ENCODE assay signal across 8 cellular contexts in genomic region chr1:145962157-145963102, GRCh38. TPM values are rescaled to one million over a fixed set of nuclear protein-coding genes. Genes with fewer than 3 reads are reported as not detected.
DNase-seq lines count a peak whose midpoint lies in the region; ATAC-seq and TF ChIP-seq lines count a peak whose summit lies in the region.

No MANE protein-coding gene starts in this region.

- H3K4me1 Mint-ChIP-seq in H9: peaks cover 32 to 44% of the 10 kb centered on the region in 2 experiments
- H3K4me1 Mint-ChIP-seq in activated B cell treated with CpG ODN at 0.5 μM for 24 hours: peaks cover 61% of the 10 kb centered on the region
- peaks cover 56 to 57% of the 10 kb centered on the region in 2 donors for H3K4me1 Mint-ChIP-seq in effector memory CD8-positive, alpha-beta T cell (ENCODE audit: low read depth in 2 of 2)

- H3K79me2 ChIP-seq in H9 (ENCODE audit: insufficient read depth, low read length): no peaks in the 10 kb centered on the region

- H3K79me1 ChIP-seq in H9 (ENCODE audit: insufficient read depth, low read depth, low read length, poor library complexity, severe bottlenecking): no peaks in the 10 kb centered on the region

- no peak overlapping the region for H2BK120ac ChIP-seq in H9 (ENCODE audit: low read depth, low read length, poor library complexity, severe bottlenecking)

- H3K9me3 Mint-ChIP-seq in H9 (peaks cover under 1 to 1% of the 10 kb centered on the region in 2 experiments; a peak in 2 of 5 replicates), activated B cell treated with CpG ODN at 0.5 μM for 24 hours (no peaks in the 10 kb centered on the region)
- no peaks in the 10 kb centered on the region for H3K9me3 Mint-ChIP-seq in effector memory CD8-positive, alpha-beta T cell

- H2BK15ac ChIP-seq in H9 (ENCODE audit: low read depth, low read length): no peak overlapping the region

- H3K27ac Mint-ChIP-seq in H9 (no peak overlapping the region), activated B cell treated with CpG ODN at 0.5 μM for 24 hours (peak overlapping the region; percentile 96)
- peak overlapping the region; percentile 92 to 93 for H3K27ac Mint-ChIP-seq in effector memory CD8-positive, alpha-beta T cell

- H2BK20ac ChIP-seq in H9 (ENCODE audit: low read depth, low read length, poor library complexity, severe bottlenecking): no peak overlapping the region

- H3K4me3 Mint-ChIP-seq in H9 (peak overlapping the region; percentile 87 to 95), activated B cell treated with CpG ODN at 0.5 μM for 24 hours (peak overlapping the region; percentile 97)
- peak overlapping the region; percentile 96 to 99 for H3K4me3 Mint-ChIP-seq in effector memory CD8-positive, alpha-beta T cell

- peak overlapping the region; percentile 11 for H3K9ac ChIP-seq in H9 (ENCODE audit: extremely low read depth, insufficient read length, low read length)
- H3K9ac ChIP-seq in muscle layer of colon (ENCODE audit: low read length): peak overlapping the region; percentile 37

- H3T11ph ChIP-seq in H9 (ENCODE audit: low read length): no peak overlapping the region

- no peak overlapping the region for H2AFZ ChIP-seq in H9 (ENCODE audit: low read length)

- H3K4me3 ChIP-seq in muscle layer of colon (ENCODE audit: low read depth in 1 of 2, low read length in 2 of 2) (peak overlapping the region; percentile 63 to 94), thyroid gland (replicated peaks in 1 of 3) (peak overlapping the region in 2 of 3 donors; percentile 61 to 73)

- H3K27me3 ChIP-seq in H9 (ENCODE audit: insufficient read depth, low read length): peaks cover 37% of the 10 kb centered on the region
- no peaks in the 10 kb centered on the region for H3K27me3 ChIP-seq in muscle layer of colon (ENCODE audit: control insufficient read depth in 1 of 2, insufficient read depth in 2 of 2, low read length in 2 of 2)
- no peaks in the 10 kb centered on the region for H3K27me3 ChIP-seq in thyroid gland

- TF ChIP-seq POLR2A in thyroid gland (IDR thresholded peaks at IDR 0.05): no peak

- H3K4ac ChIP-seq in H9 (ENCODE audit: low read depth, low read length): no peak overlapping the region

- POLR2A ChIA-PET in activated B cell treated with CpG ODN at 0.5 μM for 24 hours (lab: Charles Lee): interaction anchor here (0.5 to 5.1 kb wide), 14 partner anchors 17 to 117 kb away, joined by 3 to 128 read pairs (median 8); partner anchors contain the start of genes NUDT17, PEX11B, PIAS3 and RBM8A

- CTCF ChIA-PET in activated B cell treated with CpG ODN at 0.5 μM for 24 hours (lab: Charles Lee): interaction anchor here (1.4 to 2.4 kb wide), 3 partner anchors 35 to 70 kb away, joined by 4 to 10 read pairs (median 5); partner anchors contain the start of gene RBM8A

- no peak overlapping the region for H3K23ac ChIP-seq in H9 (ENCODE audit: insufficient read length, low read depth, low read length)

- ATAC-seq in activated B cell treated with CpG ODN at 0.5 μM for 24 hours (ENCODE audit: low read depth) (no peak), HG03025 (IDR thresholded peaks at IDR 0.05; ENCODE audit: low FRiP score, unreplicated experiment) (no peak)
- ATAC-seq in effector memory CD8-positive, alpha-beta T cell (replicated peaks): no peak

- H3K27me3 Mint-ChIP-seq in H9 (ENCODE audit: low read depth) (peaks cover 62% of the 10 kb centered on the region), activated B cell treated with CpG ODN at 0.5 μM for 24 hours (no peaks in the 10 kb centered on the region)
- no peaks in the 10 kb centered on the region for H3K27me3 Mint-ChIP-seq in effector memory CD8-positive, alpha-beta T cell

- H2AK5ac ChIP-seq in H9 (ENCODE audit: insufficient read length, low read length): no peak overlapping the region

- peaks cover 28% of the 10 kb centered on the region for H3K23me2 ChIP-seq in H9 (ENCODE audit: insufficient read length, low read depth, low read length, poor library complexity, severe bottlenecking)

- peak overlapping the region; percentile 94 for H3K27ac ChIP-seq in 22Rv1
- H3K27ac ChIP-seq in H9 (ENCODE audit: insufficient read length, low read depth, low read length): no peak overlapping the region
- H3K27ac ChIP-seq in muscle layer of colon (ENCODE audit: low read depth, low read length): peak overlapping the region; percentile 96
- peak overlapping the region; percentile 63 to 75 (median 73) for H3K27ac ChIP-seq in thyroid gland

- intact Hi-C loops in activated B cell treated with CpG ODN at 0.5 μM for 24 hours (cut with micrococcal nuclease): loop anchor here (1.0 to 5.0 kb wide), 2 partner anchors 35 to 103 kb away; partner anchors contain the start of genes PIAS3 and TXNIP
- intact Hi-C loops in thyroid gland (cut with DNase I): loop anchor here (10.0 kb wide), 1 partner anchor 52 kb away; no protein-coding TSS in a partner anchor

- H3K4me2 ChIP-seq in H9 (ENCODE audit: insufficient read depth, insufficient read length, low read length): peak overlapping the region; percentile 75

- no CpG with 5 or more reads among the region's 36 CpGs for WGBS in H9 (ENCODE audit: extremely low coverage, insufficient read length, low lambda C conversion rate)
- 13 to 15% methylated on average over 20 of the region's 36 CpGs for WGBS in thyroid gland, 2 donors

- no peak overlapping the region for H3K18ac ChIP-seq in H9 (ENCODE audit: insufficient read length, low read depth, low read length)

- H4K8ac ChIP-seq in H9 (replicated peaks; ENCODE audit: insufficient read length, low read depth, low read length): no peak overlapping the region

- H3K36me3 Mint-ChIP-seq in H9 (ENCODE audit: insufficient read depth in 1 of 3, low read depth in 3 of 3): no peaks in the 10 kb centered on the region; a peak in 1 of 7 replicates
- peaks cover 10% of the 10 kb centered on the region for H3K36me3 Mint-ChIP-seq in activated B cell treated with CpG ODN at 0.5 μM for 24 hours (ENCODE audit: low read depth)
- peaks cover 7% of the 10 kb centered on the region for H3K36me3 Mint-ChIP-seq in effector memory CD8-positive, alpha-beta T cell (ENCODE audit: insufficient read depth)

- H4K91ac ChIP-seq in H9 (ENCODE audit: insufficient read length, low read depth, low read length): no peak overlapping the region

- DNase-seq in H9 (no peak), activated B cell treated with CpG ODN at 0.5 μM for 24 hours (peak; percentile 30), thyroid gland (peak; percentile 53 to 56), NCI-H1436 (lab: John Stamatoyannopoulos, UW) (no peak)
- DNase-seq in effector memory CD8-positive, alpha-beta T cell: no peak

- no peak overlapping the region for H2BK12ac ChIP-seq in H9 (ENCODE audit: insufficient read length, low read depth, low read length)

- no peaks in the 10 kb centered on the region for H3K36me3 ChIP-seq in muscle layer of colon (ENCODE audit: insufficient read depth, low read length)
- no peaks in the 10 kb centered on the region for H3K36me3 ChIP-seq in thyroid gland

- H3K4me1 ChIP-seq in H9 (ENCODE audit: insufficient read depth, low read length): peaks cover 2% of the 10 kb centered on the region; the same call in 1 of the 2 replicates
- peaks cover 43% of the 10 kb centered on the region for H3K4me1 ChIP-seq in muscle layer of colon (ENCODE audit: insufficient read depth, low read length)
- peaks cover 22 to 32% of the 10 kb centered on the region in 2 donors for H3K4me1 ChIP-seq in thyroid gland

- H4K20me1 ChIP-seq in H9 (ENCODE audit: control insufficient read depth, insufficient read depth, insufficient read length): no peaks in the 10 kb centered on the region

- H2BK5ac ChIP-seq in H9 (ENCODE audit: insufficient read length, low read length): no peak overlapping the region

- H4K5ac ChIP-seq in H9 (ENCODE audit: insufficient read length, low read depth, low read length): no peak overlapping the region

- H3K14ac ChIP-seq in H9 (ENCODE audit: insufficient read depth, low read length): no peak overlapping the region; the same call in 1 of the 2 replicates

- TF ChIP-seq CTCF in 22Rv1 (IDR thresholded peaks at IDR 0.05) (no peak), H9 (conservative IDR thresholded peaks at IDR 0.05) (no peak), activated B cell treated with CpG ODN at 0.5 μM for 24 hours (IDR thresholded peaks at IDR 0.05) (no peak), thyroid gland (IDR thresholded peaks at IDR 0.05) (no peak)

- H3K56ac ChIP-seq in H9 (ENCODE audit: insufficient read length, low read depth, low read length): no peak overlapping the region

- H3K9me3 ChIP-seq in H9 (ENCODE audit: control insufficient read depth, low read depth, low read length) (no peaks in the 10 kb centered on the region), muscle layer of colon (ENCODE audit: low read length) (no peaks in the 10 kb centered on the region), thyroid gland (no peaks in the 10 kb centered on the region)

RNA-seq across cellular contexts. Expression of gene ANKRD34A, which starts 1.9 kb away (rescaled TPM):
- total RNA-seq in H9 (2021) (0.20 and 0.39 TPM in 2 replicates), activated B cell treated with CpG ODN at 0.5 μM for 24 hours (1.4 and 2.4 TPM in 2 replicates), thyroid gland (1 to 10 TPM in 2 of 4 donors, under 1 TPM in 2; 0.13 to 2.0 (median 0.97) TPM)

RNA-seq across cellular contexts. Expression of gene POLR3GL, which starts 2.1 kb away (rescaled TPM):
- total RNA-seq in H9 (2021) (6.0 and 7.9 TPM in 2 replicates), activated B cell treated with CpG ODN at 0.5 μM for 24 hours (22.7 and 23.7 TPM in 2 replicates), thyroid gland (10 to 100 TPM; 12.5 to 36.4 (median 22.7) TPM)

RNA-seq across cellular contexts. Expression of gene LIX1L, which starts 4.6 kb away (rescaled TPM):
- total RNA-seq in H9 (2021) (5.9 TPM in 2 replicates), activated B cell treated with CpG ODN at 0.5 μM for 24 hours (30.1 and 31.7 TPM in 2 replicates), thyroid gland (10 to 100 TPM; 18.7 to 26.9 (median 20.3) TPM)

RNA-seq across cellular contexts. Expression of gene TXNIP, which starts 33.9 kb away (rescaled TPM):
- 20.8 and 23.2 TPM in 2 replicates for total RNA-seq in H9 (2021)
- 300 and 306 TPM in 2 replicates for total RNA-seq in activated B cell treated with CpG ODN at 0.5 μM for 24 hours
- 1,000 to 10,000 TPM in 2 of 4 donors, 100 to 1,000 TPM in 2; 739 to 2,947 (median 1,128) TPM for total RNA-seq in thyroid gland

RNA-seq across cellular contexts. Expression of gene RBM8A, which starts 35.1 kb away (rescaled TPM):
- total RNA-seq in H9 (2021): 298 and 306 TPM in 2 replicates
- 178 and 201 TPM in 2 replicates for total RNA-seq in activated B cell treated with CpG ODN at 0.5 μM for 24 hours
- 100 to 1,000 TPM; 108 to 143 (median 124) TPM for total RNA-seq in thyroid gland

Comparison
In these comparisons a context has a peak if more than half of its experiments do, and no peak if none do; other contexts are left out.
1. DNase-seq: peak in activated B cell treated with CpG ODN at 0.5 μM for 24 hours (single experiment) and thyroid gland (2 of 2); none in H9 (single experiment), effector memory CD8-positive, alpha-beta T cell (0 of 3) and NCI-H1436 (single experiment).
2. H3K27ac Mint-ChIP-seq: peak in activated B cell treated with CpG ODN at 0.5 μM for 24 hours (single experiment) and effector memory CD8-positive, alpha-beta T cell (2 of 2); none in H9 (0 of 3).
3. Peak in every context shown above with its lines, with median percentiles within 50 percentile points of each other: H3K4me3 Mint-ChIP-seq.